Comparison of ENCODE assay signal across 15 cellular contexts in genomic region chr13:20487927-20488326, GRCh38.
"Had no signal": no experiment of that assay in that cellular context is flagged by ENCODE, and none has a peak within 500 bp of the region (broad histone marks: within the 10 kb centered on the region; RNA-seq: fewer than 3 reads in every experiment).

No MANE protein-coding gene starts in this region.

- H3K4me1 ChIP-seq: breast epithelium, left lung, sigmoid colon, suprapubic skin, upper lobe of right lung had no signal

- H3K36me3 ChIP-seq: breast epithelium, gastrocnemius medialis, suprapubic skin had no signal

- H3K4me3 ChIP-seq: breast epithelium, gastrocnemius medialis, heart right ventricle, left lung, sigmoid colon, suprapubic skin, upper lobe of right lung had no signal

- H3K27me3 ChIP-seq: breast epithelium, gastrocnemius medialis, heart right ventricle, left lung, sigmoid colon, suprapubic skin, upper lobe of right lung had no signal

- DNase-seq: activated CD4-positive, alpha-beta memory T cell treated with anti-CD3 and anti-CD28 coated beads for 36 hours; activated CD4-positive, alpha-beta T cell treated with anti-CD3 and anti-CD28 coated beads for 1 hour; activated naive CD8-positive, alpha-beta T cell treated with anti-CD3 and anti-CD28 coated beads, Interleukin-2, amount 10 ng/mL, durations not matched to agents 7 days and 5 days; gastrocnemius medialis; heart right ventricle; islet precursor cell; left lung; mesenchymal stem cell; occipital lobe; sigmoid colon; stimulated activated naive CD4-positive, alpha-beta T cell treated with Interleukin-2 at 50 U/mL for 16 hours; T1000; upper lobe of right lung had no signal

- H3K27ac ChIP-seq: breast epithelium, gastrocnemius medialis, left lung, sigmoid colon, upper lobe of right lung had no signal

- H3K9me3 ChIP-seq: breast epithelium, gastrocnemius medialis, heart right ventricle, left lung, sigmoid colon, suprapubic skin, upper lobe of right lung had no signal
